In genomic region chr19:46447824-46448223, GRCh38 we compare ENCODE assay signal across 18 cellular contexts. TPM values are rescaled to one million over a fixed set of nuclear protein-coding genes. Genes with fewer than 3 reads are reported as not detected.
DNase-seq lines count a peak whose midpoint lies in the region; ATAC-seq and TF ChIP-seq lines count a peak whose summit lies in the region.
"Had no signal": no experiment of that assay in that cellular context is flagged by ENCODE, and none has a peak within 500 bp of the region (broad histone marks: within the 10 kb centered on the region; RNA-seq: fewer than 3 reads in every experiment).

No MANE protein-coding gene starts in this region.

- CTCF ChIA-PET in IMR-90 (lab: Yijun Ruan, JAX), result interaction anchor here (0.5 kb wide), 1 partner anchor 29 kb away, joined by 3 read pairs; no protein-coding TSS in a partner anchor
- CTCF ChIA-PET in activated CD8-positive, alpha-beta T cell treated with anti-CD3 and anti-CD28 coated beads for 36 hours (lab: Charles Lee), result no interaction called here

- no TSS peak for BruUV-seq in IMR-90 (replicated peaks; lab: Mats Ljungman, UMichigan)

- H3K4me3 Mint-ChIP-seq in chondrocyte (ENCODE audit: unreplicated experiment), result no peak overlapping the region
- no peak overlapping the region for H3K4me3 Mint-ChIP-seq in activated CD8-positive, alpha-beta T cell treated with anti-CD3 and anti-CD28 coated beads for 36 hours
- H3K4me3 Mint-ChIP-seq: CD4-positive, alpha-beta T cell had no signal

- H3K4me1 Mint-ChIP-seq in chondrocyte (ENCODE audit: low read depth), result peaks cover 30% of the 10 kb centered on the region
- no peaks in the 10 kb centered on the region for H3K4me1 Mint-ChIP-seq in activated CD8-positive, alpha-beta T cell treated with anti-CD3 and anti-CD28 coated beads for 36 hours (ENCODE audit: low read depth)

- dilution Hi-C loops in IMR-90 (cut with HindIII; ENCODE audit: low sequenced_read_pairs, unreplicated experiment), result no loop called here

- H4K91ac ChIP-seq in IMR-90 (ENCODE audit: insufficient read depth, low read depth, low read length) (no peak overlapping the region), mesenchymal stem cell (ENCODE audit: low read length) (no peak overlapping the region)

- TF ChIP-seq POLR2A in IMR-90 (IDR thresholded peaks at IDR 0.05; ENCODE audit: low read depth, low read length) (no peak), testis (IDR thresholded peaks at IDR 0.05) (no peak)

- POLR2A ChIA-PET in IMR-90 (lab: Charles Lee; ENCODE audit: unreplicated experiment), result interaction anchor here (0.6 kb wide), 1 partner anchor 10 kb away, joined by 5 read pairs; no protein-coding TSS in a partner anchor
- POLR2A ChIA-PET in activated CD8-positive, alpha-beta T cell treated with anti-CD3 and anti-CD28 coated beads for 36 hours (lab: Charles Lee), result no interaction called here

- H3K27me3 ChIP-seq in IMR-90 (ENCODE audit: control insufficient read depth, insufficient read depth, low read length) (peaks cover 14% of the 10 kb centered on the region), mesenchymal stem cell (ENCODE audit: control insufficient read depth in 1 of 2, insufficient read depth in 1 of 2, low read length in 2 of 2) (no peaks in the 10 kb centered on the region), testis (no peaks in the 10 kb centered on the region)

- H3K4me2 ChIP-seq in IMR-90 (ENCODE audit: low read depth, low read length) (no peak overlapping the region), mesenchymal stem cell (ENCODE audit: low read length, poor library complexity, severe bottlenecking) (no peak overlapping the region)

- H2AK5ac ChIP-seq in IMR-90 (ENCODE audit: low read depth, low read length) (no peak overlapping the region), mesenchymal stem cell (ENCODE audit: low read length, severe bottlenecking) (no peak overlapping the region)

- H3K36me3 ChIP-seq in IMR-90 (ENCODE audit: control insufficient read depth, insufficient read depth, low read length), result no peaks in the 10 kb centered on the region
- H3K36me3 ChIP-seq in mesenchymal stem cell (ENCODE audit: control insufficient read depth in 1 of 2, insufficient read depth in 2 of 2, low read depth in 1 of 2, low read length in 2 of 2), result no peaks in the 10 kb centered on the region
- H3K36me3 ChIP-seq in testis (ENCODE audit: low read depth, missing control alignments), result no peaks in the 10 kb centered on the region

- no peak overlapping the region for H4K5ac ChIP-seq in IMR-90 (ENCODE audit: low read depth, low read length)

- TF ChIP-seq RAD21 in IMR-90 (IDR thresholded peaks at IDR 0.05; ENCODE audit: low read length), result no peak

- H4K20me1 ChIP-seq in IMR-90 (ENCODE audit: insufficient read depth, low read length), result no peaks in the 10 kb centered on the region

- H3K4ac ChIP-seq in IMR-90 (ENCODE audit: low read depth, low read length) (no peak overlapping the region), mesenchymal stem cell (ENCODE audit: low read depth in 1 of 2, low read length in 2 of 2) (no peak overlapping the region)

- no peak for TF ChIP-seq CTCF in IMR-90 (conservative IDR thresholded peaks at IDR 0.05; ENCODE audit: low read depth, low read length)
- no peak for TF ChIP-seq CTCF in chondrocyte (IDR thresholded peaks at IDR 0.05)
- no peak for TF ChIP-seq CTCF in testis (IDR thresholded peaks at IDR 0.05)
- TF ChIP-seq CTCF in activated CD8-positive, alpha-beta T cell treated with anti-CD3 and anti-CD28 coated beads for 36 hours (IDR thresholded peaks at IDR 0.05), result no peak

- no peak for ATAC-seq in IMR-90 (ENCODE audit: low read depth)
- ATAC-seq in activated CD8-positive, alpha-beta T cell treated with anti-CD3 and anti-CD28 coated beads for 36 hours, result no peak
- ATAC-seq: HCT116, PC-3 had no signal

- peak overlapping the region in 1 of 2 experiments; percentile 60 for H2BK12ac ChIP-seq in mesenchymal stem cell (ENCODE audit: low read length in 2 of 2)

- H3K14ac ChIP-seq in IMR-90 (replicated peaks; ENCODE audit: low read depth, low read length) (no peak overlapping the region), mesenchymal stem cell (ENCODE audit: low read length in 2 of 2) (peak overlapping the region in 1 of 2 experiments; percentile 29)

- H3K9me1 ChIP-seq in IMR-90 (ENCODE audit: insufficient read depth, low read length), result 0 out of 2 replicates have a peak, but pooled peaks cover 2% of the 10 kb centered on the region

- no peaks in the 10 kb centered on the region for H3K27me3 Mint-ChIP-seq in chondrocyte (ENCODE audit: low read depth)
- H3K27me3 Mint-ChIP-seq in activated CD8-positive, alpha-beta T cell treated with anti-CD3 and anti-CD28 coated beads for 36 hours, result peaks cover 15% of the 10 kb centered on the region

- H3K18ac ChIP-seq in IMR-90 (ENCODE audit: low read depth, low read length) (no peak overlapping the region), mesenchymal stem cell (ENCODE audit: low read depth in 1 of 2, low read length in 2 of 2) (peak overlapping the region; percentile 48 to 49)

- H3K23ac ChIP-seq in IMR-90 (ENCODE audit: low read depth, low read length) (no peak overlapping the region), mesenchymal stem cell (ENCODE audit: low read length in 2 of 2) (no peak overlapping the region)

- H3K27ac ChIP-seq in IMR-90 (ENCODE audit: insufficient read depth, low read length) (no peak overlapping the region), mesenchymal stem cell (ENCODE audit: low read length, poor library complexity, severe bottlenecking) (no peak overlapping the region), testis (peak overlapping the region; percentile 50 to 66), caudate nucleus (ENCODE audit: low read depth, low read length) (no peak overlapping the region)

- H4K8ac ChIP-seq in IMR-90 (ENCODE audit: low read depth in 2 of 2, low read length in 2 of 2), result no peak overlapping the region
- H4K8ac ChIP-seq in mesenchymal stem cell (ENCODE audit: low read length), result peak overlapping the region; percentile 60

- H3K4me1 ChIP-seq in IMR-90 (ENCODE audit: control insufficient read depth, insufficient read depth, low read length) (peaks cover 1% of the 10 kb centered on the region; the same call in 1 of the 2 replicates), mesenchymal stem cell (ENCODE audit: control insufficient read depth, insufficient read depth, low read depth, low read length) (peaks cover 3% of the 10 kb centered on the region), testis (peaks cover 16% of the 10 kb centered on the region)

- no peak overlapping the region for H2AFZ ChIP-seq in IMR-90 (replicated peaks; ENCODE audit: low read length, poor library complexity)
- no peak overlapping the region for H2AFZ ChIP-seq in mesenchymal stem cell (ENCODE audit: low read depth, low read length)

- 68% methylated on average over 4 of the region's 5 CpGs; no CpG with 5 or more reads in 1 of the 2 experiments for WGBS in IMR-90 (ENCODE audit: extremely low coverage in 2 of 2, insufficient read length in 1 of 2), 2 experiments
- WGBS in mesenchymal stem cell, result 77% methylated on average over 4 of the region's 5 CpGs
- 38 to 57% methylated on average over 5 of the region's 5 CpGs for WGBS in testis, 2 donors

- no peak overlapping the region for H2BK5ac ChIP-seq in IMR-90 (ENCODE audit: low read depth, low read length, poor library complexity, severe bottlenecking)
- H2BK5ac ChIP-seq in mesenchymal stem cell (ENCODE audit: low read depth, low read length, poor library complexity, severe bottlenecking), result no peak overlapping the region

- H2BK20ac ChIP-seq in IMR-90 (ENCODE audit: low read depth, low read length), result no peak overlapping the region

- in situ Hi-C loops in IMR-90 (cut with MboI; ENCODE audit: low sequenced_read_pairs), result no loop called here

- intact Hi-C loops in IMR-90 (cut with micrococcal nuclease), result no loop called here
- intact Hi-C loops in testis (cut with DNase I; ENCODE audit: low total_unique reads), result no loop called here
- intact Hi-C loops in activated CD8-positive, alpha-beta T cell treated with anti-CD3 and anti-CD28 coated beads for 36 hours (cut with micrococcal nuclease), result no loop called here

- H2BK120ac ChIP-seq in IMR-90 (ENCODE audit: low read depth, low read length), result no peak overlapping the region
- no peak overlapping the region for H2BK120ac ChIP-seq in mesenchymal stem cell (ENCODE audit: low read depth, low read length)

- H3K79me1 ChIP-seq in IMR-90 (ENCODE audit: low read depth in 1 of 2, low read length in 2 of 2) (no peaks in the 10 kb centered on the region), mesenchymal stem cell (replicated peaks; ENCODE audit: low read length, poor library complexity, severe bottlenecking) (no peaks in the 10 kb centered on the region)

- no peak overlapping the region for H3K4me3 ChIP-seq in IMR-90 (ENCODE audit: insufficient read depth, low read depth, low read length)
- H3K4me3 ChIP-seq in mesenchymal stem cell (ENCODE audit: insufficient read depth in 1 of 2, low read depth in 1 of 2, low read length in 2 of 2), result no peak overlapping the region
- H3K4me3 ChIP-seq in testis, result no peak overlapping the region

- H3K27ac Mint-ChIP-seq in chondrocyte (ENCODE audit: unreplicated experiment), result peak overlapping the region; percentile 68
- no peak overlapping the region for H3K27ac Mint-ChIP-seq in activated CD8-positive, alpha-beta T cell treated with anti-CD3 and anti-CD28 coated beads for 36 hours
- H3K27ac Mint-ChIP-seq: CD4-positive, alpha-beta T cell had no signal

- H3K56ac ChIP-seq in IMR-90 (ENCODE audit: extremely low read depth, insufficient read depth, low read length), result no peak overlapping the region

- H2BK15ac ChIP-seq in IMR-90 (ENCODE audit: low read depth, low read length) (no peak overlapping the region), mesenchymal stem cell (ENCODE audit: low read depth, poor library complexity, severe bottlenecking) (peak overlapping the region; percentile 67)

- peak overlapping the region; percentile 63 for H2AK9ac ChIP-seq in IMR-90 (replicated peaks; ENCODE audit: low read depth, low read length, poor library complexity)

- DNase-seq in IMR-90 (no peak), chondrocyte (ENCODE audit: low spot score) (no peak), mesenchymal stem cell (no peak), testis (no peak), UCSD-AML1 (lab: John Stamatoyannopoulos, UW; ENCODE audit: unreplicated experiment) (no peak), SW 1271 (lab: John Stamatoyannopoulos, UW) (no peak), caudate nucleus (lab: John Stamatoyannopoulos, UW) (no peak)
- no peak for DNase-seq in activated CD8-positive, alpha-beta T cell treated with anti-CD3 and anti-CD28 coated beads for 36 hours
- DNase-seq: AML-193; CD4-positive, alpha-beta T cell; DND-41; GDM1; NCI-H1436 treated with DMSO at 0.1 percent for 48 hours; NCI-H69; NK-92 treated with Interleukin-12 subunit alpha and Interleukin-12 subunit beta, amount 100 ng/mL, for 24 hours; PC-3 had no signal

- H3K9me3 ChIP-seq in IMR-90 (ENCODE audit: control insufficient read depth, insufficient read depth, low read length) (peaks cover 6% of the 10 kb centered on the region), mesenchymal stem cell (ENCODE audit: control insufficient read depth, low read length) (no peaks in the 10 kb centered on the region), testis (no peaks in the 10 kb centered on the region)

- H3K9ac ChIP-seq in IMR-90 (ENCODE audit: low read depth, low read length) (no peak overlapping the region), mesenchymal stem cell (ENCODE audit: low read length) (no peak overlapping the region)

- H3K36me3 Mint-ChIP-seq in chondrocyte (ENCODE audit: low read depth), result peaks cover 3% of the 10 kb centered on the region
- H3K36me3 Mint-ChIP-seq in activated CD8-positive, alpha-beta T cell treated with anti-CD3 and anti-CD28 coated beads for 36 hours (ENCODE audit: low read depth), result peaks cover 1% of the 10 kb centered on the region

- peaks cover 7% of the 10 kb centered on the region for H3K9me3 Mint-ChIP-seq in chondrocyte (ENCODE audit: low read depth)
- H3K9me3 Mint-ChIP-seq in activated CD8-positive, alpha-beta T cell treated with anti-CD3 and anti-CD28 coated beads for 36 hours, result peaks cover 8% of the 10 kb centered on the region

RNA-seq across cellular contexts. Expression of gene PNMA8C, which starts 19.1 kb away (rescaled TPM):
- total RNA-seq in IMR-90 (2012; rRNA removed) (under 0.01 and 0.18 TPM in 2 replicates), chondrocyte (0.10 to 0.27 TPM (median 0.20 TPM) in 3 replicates), testis (1 to 10 TPM; 1.4 to 1.9 TPM)
- polyA plus RNA-seq in IMR-90 (2012; rRNA removed) (0.09 TPM in 1 of 2 replicates, not detected in the other), testis (ENCODE audit: insufficient read depth, low read depth, low replicate concordance) (1.2 TPM)
- 0.03 TPM in 1 of 2 replicates, not detected in the other for polyA plus RNA-seq in IMR-90 (2012; cell fraction: cytosol; rRNA removed)
- polyA plus RNA-seq in IMR-90 (2012; cell fraction: nucleus; rRNA removed; ENCODE audit: low replicate concordance), result 0.03 and 0.13 TPM in 2 replicates
- 0.03 TPM for polyA plus RNA-seq in mesenchymal stem cell (2013, experiment 1 of 2)
- 0.03 TPM for polyA plus RNA-seq in mesenchymal stem cell (2013, experiment 2 of 2)
- total RNA-seq in activated CD8-positive, alpha-beta T cell treated with anti-CD3 and anti-CD28 coated beads for 36 hours, result not detected
- total RNA-seq: CD4-positive, alpha-beta T cell; HT1080; PC-3 had no signal

RNA-seq across cellular contexts. Expression of gene PNMA8A, which starts 23.5 kb away (rescaled TPM):
- total RNA-seq in IMR-90 (2012; rRNA removed) (0.83 and 0.90 TPM in 2 replicates), chondrocyte (10.1 to 16.1 TPM (median 10.1 TPM) in 3 replicates), testis (10 to 100 TPM; 34.9 to 44.3 TPM)
- polyA plus RNA-seq in IMR-90 (2012; rRNA removed) (0.73 and 0.77 TPM in 2 replicates), testis (ENCODE audit: insufficient read depth, low read depth, low replicate concordance) (48.1 TPM)
- 1.5 and 2.5 TPM in 2 replicates for polyA plus RNA-seq in IMR-90 (2012; cell fraction: cytosol; rRNA removed)
- 0.46 and 0.81 TPM in 2 replicates for polyA plus RNA-seq in IMR-90 (2012; cell fraction: nucleus; rRNA removed; ENCODE audit: low replicate concordance)
- polyA plus RNA-seq in mesenchymal stem cell (2013, experiment 1 of 2), result 13.7 TPM
- polyA plus RNA-seq in mesenchymal stem cell (2013, experiment 2 of 2), result 14.5 TPM
- not detected for total RNA-seq in activated CD8-positive, alpha-beta T cell treated with anti-CD3 and anti-CD28 coated beads for 36 hours
- total RNA-seq: CD4-positive, alpha-beta T cell; HT1080; PC-3 had no signal

RNA-seq across cellular contexts. Expression of gene CCDC8, which starts 34.5 kb away (rescaled TPM):
- total RNA-seq in IMR-90 (2012; rRNA removed), result 10.2 and 10.3 TPM in 2 replicates
- polyA plus RNA-seq in IMR-90 (2012; rRNA removed), result 8.9 and 9.3 TPM in 2 replicates
- 5.5 and 8.8 TPM in 2 replicates for polyA plus RNA-seq in IMR-90 (2012; cell fraction: cytosol; rRNA removed)
- polyA plus RNA-seq in IMR-90 (2012; cell fraction: nucleus; rRNA removed; ENCODE audit: low replicate concordance), result 3.7 and 4.1 TPM in 2 replicates
- 39.3 to 53.2 TPM (median 39.5 TPM) in 3 replicates for total RNA-seq in chondrocyte
- polyA plus RNA-seq in mesenchymal stem cell (2013, experiment 1 of 2), result 17.9 TPM
- polyA plus RNA-seq in mesenchymal stem cell (2013, experiment 2 of 2), result 17.9 TPM
- 10 to 100 TPM; 23.3 to 33.8 TPM for total RNA-seq in testis
- 20.1 TPM for polyA plus RNA-seq in testis (ENCODE audit: insufficient read depth, low read depth, low replicate concordance)
- total RNA-seq in activated CD8-positive, alpha-beta T cell treated with anti-CD3 and anti-CD28 coated beads for 36 hours, result not detected
- total RNA-seq: CD4-positive, alpha-beta T cell; HT1080; PC-3 had no signal

RNA-seq across cellular contexts. Expression of gene PNMA8B, which starts 47.8 kb away (rescaled TPM):
- total RNA-seq in IMR-90 (2012; rRNA removed) (under 0.01 and 0.18 TPM in 2 replicates), chondrocyte (2.2 to 5.5 TPM (median 2.5 TPM) in 3 replicates), testis (1 to 10 TPM; 3.1 TPM)
- polyA plus RNA-seq in IMR-90 (2012; rRNA removed) (0.11 and 0.12 TPM in 2 replicates), testis (ENCODE audit: insufficient read depth, low read depth, low replicate concordance) (1.6 TPM)
- polyA plus RNA-seq in IMR-90 (2012; cell fraction: cytosol; rRNA removed), result 0.22 and 0.24 TPM in 2 replicates
- polyA plus RNA-seq in IMR-90 (2012; cell fraction: nucleus; rRNA removed; ENCODE audit: low replicate concordance), result 0.10 and 0.12 TPM in 2 replicates
- polyA plus RNA-seq in mesenchymal stem cell (2013, experiment 1 of 2), result 0.86 TPM
- polyA plus RNA-seq in mesenchymal stem cell (2013, experiment 2 of 2), result 0.88 TPM
- total RNA-seq in activated CD8-positive, alpha-beta T cell treated with anti-CD3 and anti-CD28 coated beads for 36 hours, result not detected
- total RNA-seq: HT1080, PC-3 had no signal

Comparison
In these comparisons a context has a peak if more than half of its experiments do, and no peak if none do; other contexts are left out.
1. H3K27ac ChIP-seq: peak in testis (2 of 2); none in IMR-90 (single experiment), mesenchymal stem cell (single experiment) and caudate nucleus (single experiment).
2. RNA of gene CCDC8, which starts 34.5 kb away (total RNA-seq): 39.3 to 53.2 TPM in chondrocyte, 23.3 to 33.8 TPM in testis and 10.2 to 10.3 TPM in IMR-90; not detected in activated CD8-positive, alpha-beta T cell treated with anti-CD3 and anti-CD28 coated beads for 36 hours; every median in the first group is over 10 times any median in the second.